8 cellular contexts compared by ENCODE assay signal in genomic region chr7:75772081-75773077, GRCh38. TPM values are rescaled to one million over a fixed set of nuclear protein-coding genes. Genes with fewer than 3 reads are reported as not detected.
A peak's percentile ranks its signal among the peaks of the same experiment; 100 is the strongest.
DNase-seq lines count a peak whose midpoint lies in the region; ATAC-seq and TF ChIP-seq lines count a peak whose summit lies in the region.
"Had no signal": no experiment of that assay in that cellular context is flagged by ENCODE, and none has a peak within 500 bp of the region (broad histone marks: within the 10 kb centered on the region; RNA-seq: fewer than 3 reads in every experiment).

Gene CCL26, minus strand, starts transcription at chr7:75772211. Its CDS starts 35 bp downstream, at chr7:75772176.

- no peak within 1 kb of the TSS for H3K4me3 Mint-ChIP-seq in glutamatergic neuron (ENCODE audit: unreplicated experiment)

- no peaks in the 10 kb centered on the region for H3K27me3 Mint-ChIP-seq in glutamatergic neuron (ENCODE audit: unreplicated experiment)

- H3K27ac Mint-ChIP-seq in glutamatergic neuron (ENCODE audit: unreplicated experiment): no peak within 1 kb of the TSS

- H3K36me3 Mint-ChIP-seq in glutamatergic neuron (ENCODE audit: unreplicated experiment): no peaks in the 10 kb centered on the region

- H3K9me3 Mint-ChIP-seq in glutamatergic neuron (ENCODE audit: unreplicated experiment): no peaks in the 10 kb centered on the region

- intact Hi-C loops in thyroid gland (cut with DNase I): no loop called here

- H3K4me1 ChIP-seq in thyroid gland: no peaks in the 10 kb centered on the region

- TF ChIP-seq POLR2A in thyroid gland (IDR thresholded peaks at IDR 0.05): no peak

- TF ChIP-seq CTCF in HFF-Myc (IDR thresholded peaks at IDR 0.05; ENCODE audit: low read depth, low read length, missing control alignments) (no peak), astrocyte of the cerebellum (IDR thresholded peaks at IDR 0.05; ENCODE audit: low read depth, low read length, missing control alignments) (no peak), kidney epithelial cell (IDR thresholded peaks at IDR 0.05; ENCODE audit: insufficient read depth, low read length, poor library complexity, severe bottlenecking) (no peak), thyroid gland (IDR thresholded peaks at IDR 0.05) (no peak), GM13976 (IDR thresholded peaks at IDR 0.05; ENCODE audit: borderline replicate concordance, control extremely low read depth, extremely low read depth, insufficient read depth, missing control alignments) (no peak), glutamatergic neuron (IDR thresholded peaks at IDR 0.05; ENCODE audit: partially characterized antibody, unreplicated experiment) (no peak)

- H3K27me3 ChIP-seq in kidney epithelial cell (ENCODE audit: control insufficient read depth, insufficient read depth, low read length): no peaks in the 10 kb centered on the region
- no peaks in the 10 kb centered on the region for H3K27me3 ChIP-seq in thyroid gland

- no peak for ATAC-seq in HG02588 (IDR thresholded peaks at IDR 0.05; ENCODE audit: unreplicated experiment)

- WGBS in thyroid gland, 2 donors: 69% methylated on average over 9 of the region's 9 CpGs

- H3K36me3 ChIP-seq in kidney epithelial cell (ENCODE audit: control insufficient read depth, insufficient read depth, low read length): no peaks in the 10 kb centered on the region
- no peaks in the 10 kb centered on the region for H3K36me3 ChIP-seq in thyroid gland

- H3K27ac ChIP-seq in thyroid gland: peak within 1 kb of the TSS in 2 of 3 donors; percentile 17 to 58
- H3K27ac ChIP-seq: VCaP had no signal

- H3K9me3 ChIP-seq in thyroid gland: no peaks in the 10 kb centered on the region

- DNase-seq in HFF-Myc (ENCODE audit: extremely low read depth, low read depth): peak; percentile 72
- peak; percentile 62 for DNase-seq in astrocyte of the cerebellum (ENCODE audit: low read depth)
- DNase-seq in kidney epithelial cell (ENCODE audit: low read depth): peak; percentile 19
- peak; percentile 12 to 21 for DNase-seq in thyroid gland
- no peak for DNase-seq in GM13976 (ENCODE audit: low spot score)
- DNase-seq in glutamatergic neuron: no peak

- H3K4me3 ChIP-seq in HFF-Myc (replicated peaks; ENCODE audit: low read depth, low read length) (no peak within 1 kb of the TSS), astrocyte of the cerebellum (ENCODE audit: low read depth, low read length) (no peak within 1 kb of the TSS), kidney epithelial cell (ENCODE audit: low read depth, low read length) (no peak within 1 kb of the TSS), thyroid gland (replicated peaks in 1 of 3) (no peak within 1 kb of the TSS)

- in situ Hi-C loops in astrocyte of the cerebellum (cut with HindIII; ENCODE audit: low sequenced_read_pairs): no loop called here
- in situ Hi-C loops in GM13976 (cut with MboI; ENCODE audit: low sequenced_read_pairs, unreplicated experiment): no loop called here

- peaks cover 4% of the 10 kb centered on the region for H3K4me1 Mint-ChIP-seq in glutamatergic neuron (ENCODE audit: low read depth, unreplicated experiment)

RNA-seq across cellular contexts. Expression of gene CCL26, which starts in this region (rescaled TPM):
- not detected in 2 replicates for total RNA-seq in kidney epithelial cell
- total RNA-seq in thyroid gland: not detected
- not detected for total RNA-seq in glutamatergic neuron (ENCODE audit: unreplicated experiment)

Comparison
In these comparisons a context has a peak if more than half of its experiments do, and no peak if none do; other contexts are left out.
1. Peak in DNase-seq in kidney epithelial cell; RNA of the gene not detected or under 1 TPM.
2. Peak in DNase-seq and H3K27ac ChIP-seq in thyroid gland; RNA of the gene not detected or under 1 TPM.
3. DNase-seq: peak in HFF-Myc (single experiment) and astrocyte of the cerebellum (single experiment); none in GM13976 (single experiment) and glutamatergic neuron (single experiment).